ENCODE assay signal across 32 cellular contexts in the genomic region with DNA sequence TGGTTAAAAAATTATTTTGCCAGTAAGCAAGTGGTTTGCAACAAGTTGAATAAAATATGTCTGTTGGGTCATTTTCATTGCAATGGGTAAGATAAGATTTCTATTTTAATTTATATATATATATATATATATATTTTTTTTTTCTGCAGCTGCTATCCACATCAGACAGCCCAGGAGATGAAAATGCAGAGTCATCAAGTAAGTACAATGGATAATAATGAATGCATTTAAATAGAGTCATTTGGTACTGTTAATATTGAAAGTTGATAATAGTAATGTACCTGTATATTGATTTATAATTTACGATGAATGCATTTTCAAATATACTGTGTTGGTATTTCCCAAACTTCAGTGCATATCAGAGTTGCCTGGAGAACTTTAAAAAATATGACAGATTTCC.
"Had no signal": no experiment of that assay in that cellular context is flagged by ENCODE, and none has a peak within 500 bp of the region (broad histone marks: within the 10 kb centered on the region; RNA-seq: fewer than 3 reads in every experiment).

No MANE protein-coding gene starts in this region.

- H3K27me3 Mint-ChIP-seq: activated B cell treated with CpG ODN at 0.5 μM for 24 hours; activated CD4-positive, alpha-beta memory T cell treated with anti-CD3 and anti-CD28 coated beads for 36 hours; activated CD8-positive, alpha-beta memory T cell treated with anti-CD3 and anti-CD28 coated beads, Interleukin-2, amount 10 ng/mL, durations not matched to agents 7 days and 5 days; activated naive CD4-positive, alpha-beta T cell treated with anti-CD3 and anti-CD28 coated beads, Interleukin-2, amount 50 U/mL, for 24 hours; activated naive CD8-positive, alpha-beta T cell treated with anti-CD3 and anti-CD28 coated beads for 36 hours; activated naive CD8-positive, alpha-beta T cell treated with anti-CD3 and anti-CD28 coated beads, Interleukin-2, amount 50 U/mL, for 24 hours; activated T-cell treated with anti-CD3 and anti-CD28 coated beads, Interleukin-2, amount 50 U/mL, for 24 hours; activated T-helper 17 cell treated with anti-CD3 and anti-CD28 coated beads, Interleukin-2, amount 50 U/mL, for 72 hours; T-helper 17 cell had no signal

- H3K36me3 ChIP-seq: adrenal gland, WERI-Rb-1 had no signal

- FAIRE-seq: colon, endometrium, endothelial cell of umbilical vein, frontal cortex had no signal

- H3K4me3 Mint-ChIP-seq: activated B cell treated with CpG ODN at 0.5 μM for 24 hours; activated CD4-positive, alpha-beta memory T cell treated with anti-CD3 and anti-CD28 coated beads for 36 hours; activated CD8-positive, alpha-beta memory T cell treated with anti-CD3 and anti-CD28 coated beads, Interleukin-2, amount 10 ng/mL, durations not matched to agents 7 days and 5 days; activated CD8-positive, alpha-beta T cell treated with anti-CD3 and anti-CD28 coated beads, Interleukin-2, amount 10 ng/mL, durations not matched to agents 7 days and 5 days; activated naive CD4-positive, alpha-beta T cell treated with anti-CD3 and anti-CD28 coated beads for 36 hours; activated naive CD4-positive, alpha-beta T cell treated with anti-CD3 and anti-CD28 coated beads, Interleukin-2, amount 50 U/mL, for 24 hours; activated naive CD8-positive, alpha-beta T cell treated with anti-CD3 and anti-CD28 coated beads for 36 hours; activated naive CD8-positive, alpha-beta T cell treated with anti-CD3 and anti-CD28 coated beads, Interleukin-2, amount 50 U/mL, for 24 hours; activated T-cell treated with anti-CD3 and anti-CD28 coated beads, Interleukin-2, amount 50 U/mL, for 24 hours; activated T-helper 17 cell treated with anti-CD3 and anti-CD28 coated beads, Interleukin-2, amount 50 U/mL, for 72 hours; T-helper 2 cell treated with Interferon-gamma antibody and Interleukin-4, amounts not matched to agents 5 μg/mL and 100 μg/mL, for 36 hours had no signal

- H3K9me3 Mint-ChIP-seq: activated B cell treated with CpG ODN at 0.5 μM for 24 hours; activated CD4-positive, alpha-beta memory T cell treated with anti-CD3 and anti-CD28 coated beads for 36 hours; activated naive CD4-positive, alpha-beta T cell treated with anti-CD3 and anti-CD28 coated beads for 36 hours; activated naive CD4-positive, alpha-beta T cell treated with anti-CD3 and anti-CD28 coated beads, Interleukin-2, amount 50 U/mL, for 24 hours; activated naive CD8-positive, alpha-beta T cell treated with anti-CD3 and anti-CD28 coated beads for 36 hours; activated naive CD8-positive, alpha-beta T cell treated with anti-CD3 and anti-CD28 coated beads, Interleukin-2, amount 50 U/mL, for 24 hours; activated T-cell treated with anti-CD3 and anti-CD28 coated beads, Interleukin-2, amount 50 U/mL, for 24 hours; activated T-helper 17 cell treated with anti-CD3 and anti-CD28 coated beads, Interleukin-2, amount 50 U/mL, for 72 hours; T-helper 2 cell treated with Interferon-gamma antibody and Interleukin-4, amounts not matched to agents 5 μg/mL and 100 μg/mL, for 36 hours had no signal

- ATAC-seq: activated CD4-positive, CD25-positive, alpha-beta regulatory T cell treated with anti-CD3 and anti-CD28 coated beads, Interleukin-2, amount 50 U/mL, for 24 hours; activated CD8-positive, alpha-beta memory T cell treated with anti-CD3 and anti-CD28 coated beads, Interleukin-2, amount 10 ng/mL, durations not matched to agents 7 days and 5 days; activated CD8-positive, alpha-beta T cell treated with anti-CD3 and anti-CD28 coated beads, Interleukin-2, amount 10 ng/mL, durations not matched to agents 7 days and 5 days; activated naive CD8-positive, alpha-beta T cell treated with anti-CD3 and anti-CD28 coated beads, Interleukin-2, amount 50 U/mL, for 24 hours; activated T-helper 17 cell treated with anti-CD3 and anti-CD28 coated beads, Interleukin-2, amount 50 U/mL, for 72 hours; body of pancreas; T-helper 17 cell had no signal

- H3K27me3 ChIP-seq: adrenal gland, body of pancreas, esophagus squamous epithelium had no signal

- H3K4me1 ChIP-seq: adrenal gland, body of pancreas had no signal

- H3K27ac ChIP-seq: adrenal gland, body of pancreas, epithelial cell of prostate, esophagus squamous epithelium, WERI-Rb-1 had no signal

- H3K27ac Mint-ChIP-seq: activated B cell treated with CpG ODN at 0.5 μM for 24 hours; activated CD4-positive, alpha-beta memory T cell treated with anti-CD3 and anti-CD28 coated beads for 36 hours; activated CD8-positive, alpha-beta T cell treated with anti-CD3 and anti-CD28 coated beads, Interleukin-2, amount 10 ng/mL, durations not matched to agents 7 days and 5 days; activated T-helper 17 cell treated with anti-CD3 and anti-CD28 coated beads, Interleukin-2, amount 50 U/mL, for 72 hours; T-helper 2 cell treated with Interferon-gamma antibody and Interleukin-4, amounts not matched to agents 5 μg/mL and 100 μg/mL, for 36 hours had no signal

- DNase-seq: activated B cell treated with CpG ODN at 0.5 μM for 24 hours; activated CD4-positive, alpha-beta memory T cell treated with anti-CD3 and anti-CD28 coated beads for 36 hours; activated CD4-positive, alpha-beta T cell treated with anti-CD3 and anti-CD28 coated beads for 48 hours; activated CD8-positive, alpha-beta memory T cell treated with anti-CD3 and anti-CD28 coated beads, Interleukin-2, amount 10 ng/mL, durations not matched to agents 7 days and 5 days; activated CD8-positive, alpha-beta memory T cell treated with anti-CD3 and anti-CD28 coated beads, Interleukin-2, amount 50 U/mL, for 4 hours; activated CD8-positive, alpha-beta T cell treated with anti-CD3 and anti-CD28 coated beads, Interleukin-2, amount 10 ng/mL, durations not matched to agents 7 days and 5 days; activated effector memory CD4-positive, alpha-beta T cell treated with Interleukin-2 at 50 U/mL for 16 hours; activated naive CD4-positive, alpha-beta T cell treated with anti-CD3 and anti-CD28 coated beads for 36 hours; activated naive CD8-positive, alpha-beta T cell treated with anti-CD3 and anti-CD28 coated beads for 36 hours; activated naive CD8-positive, alpha-beta T cell treated with anti-CD3 and anti-CD28 coated beads, Interleukin-2, amount 50 U/mL, for 24 hours; activated T-cell treated with anti-CD3 and anti-CD28 coated beads, Interleukin-2, amount 50 U/mL, for 24 hours; adrenal gland; amygdala; aorta; body of pancreas; caudate nucleus; effector CD8-positive, alpha-beta T cell; esophagus squamous epithelium; head of caudate nucleus; T-helper 1 cell; T-helper 17 cell; T1000; WERI-Rb-1 had no signal

- H3K9me3 ChIP-seq: adrenal gland, body of pancreas, esophagus squamous epithelium had no signal

- H3K4me3 ChIP-seq: adrenal gland, body of pancreas, esophagus squamous epithelium had no signal
